Comparison of ENCODE assay signal across 37 cellular contexts in the genomic region with DNA sequence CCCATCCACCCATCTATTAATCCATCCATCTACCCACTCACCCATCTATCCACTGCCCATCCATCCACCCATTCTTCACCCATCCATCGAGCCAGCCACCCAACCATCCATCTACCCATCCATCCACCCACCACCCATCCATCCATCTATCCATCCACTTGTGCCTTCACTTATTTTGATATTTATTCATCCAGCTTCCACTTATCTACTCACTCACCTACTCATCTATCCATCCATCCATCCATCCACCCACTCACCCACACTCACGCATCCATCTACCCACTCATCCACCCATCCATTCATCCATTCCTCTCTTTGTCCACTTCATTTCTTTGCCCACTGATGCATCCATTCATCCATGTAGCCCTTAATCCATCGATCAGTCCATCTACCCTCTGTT.
DNase-seq lines count a peak whose midpoint lies in the region; ATAC-seq, FAIRE-seq and TF ChIP-seq lines count a peak whose summit lies in the region.
"Had no signal": no experiment of that assay in that cellular context is flagged by ENCODE, and none has a peak within 500 bp of the region (broad histone marks: within the 10 kb centered on the region; RNA-seq: fewer than 3 reads in every experiment).

No MANE protein-coding gene starts in this region.

- H3K36me3 Mint-ChIP-seq in glutamatergic neuron (ENCODE audit: unreplicated experiment) (no peaks in the 10 kb centered on the region), progenitor cell of endocrine pancreas (ENCODE audit: insufficient read depth) (no peaks in the 10 kb centered on the region)
- H3K36me3 Mint-ChIP-seq: CD14-positive monocyte had no signal

- H3K4me1 Mint-ChIP-seq in glutamatergic neuron (ENCODE audit: low read depth, unreplicated experiment) (peaks cover 13% of the 10 kb centered on the region), progenitor cell of endocrine pancreas (ENCODE audit: low read depth) (peaks cover 9% of the 10 kb centered on the region)
- H3K4me1 Mint-ChIP-seq: B cell; CD14-positive monocyte; CD8-positive, alpha-beta memory T cell had no signal

- H3K27me3 ChIP-seq in left ventricle myocardium inferior (ENCODE audit: low read depth) = no peaks in the 10 kb centered on the region
- H3K27me3 ChIP-seq: BE2C; BLaER1; BLaER1 treated with 17β-estradiol and CSF1 and Interleukin-3, amounts not matched to agents 10 nM and 100 nM had no signal

- no peaks in the 10 kb centered on the region for H3K36me3 ChIP-seq in HEK293 (ENCODE audit: control insufficient read depth in 2 of 2, insufficient read depth in 1 of 2, low read length in 2 of 2)
- no peaks in the 10 kb centered on the region for H3K36me3 ChIP-seq in left ventricle myocardium inferior
- H3K36me3 ChIP-seq: BE2C; BLaER1; BLaER1 treated with 17β-estradiol and CSF1 and Interleukin-3, amounts not matched to agents 10 nM and 100 nM had no signal

- intact Hi-C loops in left ventricle myocardium inferior (cut with micrococcal nuclease) = no loop called here

- H3K9me3 Mint-ChIP-seq in glutamatergic neuron (ENCODE audit: unreplicated experiment) = peaks cover 6% of the 10 kb centered on the region
- H3K9me3 Mint-ChIP-seq in progenitor cell of endocrine pancreas (ENCODE audit: low read depth) = no peaks in the 10 kb centered on the region
- H3K9me3 Mint-ChIP-seq: CD14-positive monocyte; CD4-positive, alpha-beta memory T cell; CD4-positive, alpha-beta T cell; CD8-positive, alpha-beta memory T cell; CD8-positive, alpha-beta T cell had no signal

- TF ChIP-seq CTCF in HEK293 (tag by site-specific recombination; IDR thresholded peaks at IDR 0.05) (no peak), glutamatergic neuron (IDR thresholded peaks at IDR 0.05; ENCODE audit: partially characterized antibody, unreplicated experiment) (no peak), progenitor cell of endocrine pancreas (IDR thresholded peaks at IDR 0.05; ENCODE audit: unreplicated experiment) (no peak), left ventricle myocardium inferior (IDR thresholded peaks at IDR 0.05; ENCODE audit: borderline replicate concordance) (no peak)

- H3K27me3 Mint-ChIP-seq in glutamatergic neuron (ENCODE audit: unreplicated experiment) (peaks cover 2% of the 10 kb centered on the region), progenitor cell of endocrine pancreas (peaks cover 8% of the 10 kb centered on the region)
- H3K27me3 Mint-ChIP-seq: CD4-positive, alpha-beta memory T cell; CD4-positive, alpha-beta T cell had no signal

- H3K4me3 Mint-ChIP-seq in glutamatergic neuron (ENCODE audit: unreplicated experiment) = no peak overlapping the region
- H3K4me3 Mint-ChIP-seq in progenitor cell of endocrine pancreas (ENCODE audit: low read depth) = no peak overlapping the region
- H3K4me3 Mint-ChIP-seq: B cell; CD14-positive monocyte; CD4-positive, alpha-beta T cell; CD4-positive, CD25-positive, alpha-beta regulatory T cell; CD8-positive, alpha-beta memory T cell; CD8-positive, alpha-beta T cell had no signal

- FAIRE-seq in HTR-8/SVneo (lab: Jason Lieb, UNC) = peak; percentile 42
- FAIRE-seq: A204.1, A549, D721Med had no signal

- H3K27ac Mint-ChIP-seq in glutamatergic neuron (ENCODE audit: unreplicated experiment) = peak overlapping the region; percentile 23
- H3K27ac Mint-ChIP-seq in progenitor cell of endocrine pancreas = peak overlapping the region; percentile 60
- H3K27ac Mint-ChIP-seq: B cell; CD4-positive, alpha-beta memory T cell; CD4-positive, alpha-beta T cell; CD4-positive, CD25-positive, alpha-beta regulatory T cell; CD8-positive, alpha-beta memory T cell; CD8-positive, alpha-beta T cell had no signal

- H3K4me3 ChIP-seq in HEK293 (ENCODE audit: low read depth, low read length) (no peak overlapping the region), left ventricle myocardium inferior (no peak overlapping the region)
- H3K4me3 ChIP-seq: A549; BLaER1; BLaER1 treated with 17β-estradiol and CSF1 and Interleukin-3, amounts not matched to agents 10 nM and 100 nM had no signal

- DNase-seq in HTR-8/SVneo (ENCODE audit: insufficient read length, low spot score) = no peak
- no peak for DNase-seq in glutamatergic neuron
- DNase-seq in progenitor cell of endocrine pancreas (ENCODE audit: low spot score, unreplicated experiment) = no peak
- no peak for DNase-seq in left ventricle myocardium inferior
- DNase-seq in activated naive CD4-positive, alpha-beta T cell treated with Interleukin-2 at 50 U/mL for 16 hours = no peak
- no peak for DNase-seq in NCI-H510A (lab: John Stamatoyannopoulos, UW)
- DNase-seq: 8988T; ACHN; AML-193; BE2C; C1 segment of cervical spinal cord; Caco-2; Calu3; CD4-positive, alpha-beta memory T cell; CD4-positive, alpha-beta T cell; CD4-positive, CD25-positive, alpha-beta regulatory T cell; CD8-positive, alpha-beta memory T cell; CD8-positive, alpha-beta T cell; COR-L47; DMS 273 treated with DMSO at 0.1 percent for 48 hours; DMS153; DMS53; DMS79; DMS79 treated with DMSO at 0.1 percent for 48 hours; DND-41; EL had no signal

- H3K9me3 ChIP-seq in HEK293 (ENCODE audit: control insufficient read depth, insufficient read depth, low read depth, low read length) (no peaks in the 10 kb centered on the region), left ventricle myocardium inferior (replicated peaks) (no peaks in the 10 kb centered on the region)
- H3K9me3 ChIP-seq: A549; BE2C; BLaER1; BLaER1 treated with 17β-estradiol and CSF1 and Interleukin-3, amounts not matched to agents 10 nM and 100 nM; Caco-2 had no signal

- CTCF ChIA-PET in HEK293 (lab: Yijun Ruan, JAX) = no interaction called here

- no peak for ATAC-seq in HG02970 (IDR thresholded peaks at IDR 0.05; ENCODE audit: low FRiP score, unreplicated experiment)
- ATAC-seq: A549; CD8-positive, alpha-beta T cell had no signal

- H3K27ac ChIP-seq in HEK293 (ENCODE audit: extremely low read depth, low read depth, low read length) (no peak overlapping the region), left ventricle myocardium inferior (replicated peaks) (no peak overlapping the region)
- H3K27ac ChIP-seq: 22Rv1; A549; BLaER1; BLaER1 treated with 17β-estradiol and CSF1 and Interleukin-3, amounts not matched to agents 10 nM and 100 nM; C4-2B had no signal

- POLR2A ChIA-PET in HEK293 (lab: Yijun Ruan, JAX) = no interaction called here

- H3K4me1 ChIP-seq in HEK293 (ENCODE audit: control insufficient read depth, insufficient read depth, low read length) = no peaks in the 10 kb centered on the region
- no peaks in the 10 kb centered on the region for H3K4me1 ChIP-seq in left ventricle myocardium inferior
- H3K4me1 ChIP-seq: A549, Caco-2 had no signal

TF ChIP-seq in HEK293, 187 proteins besides CTCF, POLR2A, EP300 and RAD21:
- TF ChIP-seq ZNF530 (tag by site-specific recombination; IDR thresholded peaks at IDR 0.05; ENCODE audit: low read depth) (no peak), ZNF837 (tag by site-specific recombination; IDR thresholded peaks at IDR 0.05) (no peak), EGR2 (tag by site-specific recombination; IDR thresholded peaks at IDR 0.05; ENCODE audit: low read depth) (peak; percentile 92), ZNF366 (tag by site-specific recombination; conservative IDR thresholded peaks at IDR 0.05) (peak; percentile 57), ZFHX2 (tag by site-specific recombination; conservative IDR thresholded peaks at IDR 0.05) (peak; percentile 63), ZBTB17 (tag by site-specific recombination; IDR thresholded peaks at IDR 0.05) (0 out of 2 replicates have a peak, but pooled peaks have one; percentile 43)
- TF ChIP-seq, protein P1, sequence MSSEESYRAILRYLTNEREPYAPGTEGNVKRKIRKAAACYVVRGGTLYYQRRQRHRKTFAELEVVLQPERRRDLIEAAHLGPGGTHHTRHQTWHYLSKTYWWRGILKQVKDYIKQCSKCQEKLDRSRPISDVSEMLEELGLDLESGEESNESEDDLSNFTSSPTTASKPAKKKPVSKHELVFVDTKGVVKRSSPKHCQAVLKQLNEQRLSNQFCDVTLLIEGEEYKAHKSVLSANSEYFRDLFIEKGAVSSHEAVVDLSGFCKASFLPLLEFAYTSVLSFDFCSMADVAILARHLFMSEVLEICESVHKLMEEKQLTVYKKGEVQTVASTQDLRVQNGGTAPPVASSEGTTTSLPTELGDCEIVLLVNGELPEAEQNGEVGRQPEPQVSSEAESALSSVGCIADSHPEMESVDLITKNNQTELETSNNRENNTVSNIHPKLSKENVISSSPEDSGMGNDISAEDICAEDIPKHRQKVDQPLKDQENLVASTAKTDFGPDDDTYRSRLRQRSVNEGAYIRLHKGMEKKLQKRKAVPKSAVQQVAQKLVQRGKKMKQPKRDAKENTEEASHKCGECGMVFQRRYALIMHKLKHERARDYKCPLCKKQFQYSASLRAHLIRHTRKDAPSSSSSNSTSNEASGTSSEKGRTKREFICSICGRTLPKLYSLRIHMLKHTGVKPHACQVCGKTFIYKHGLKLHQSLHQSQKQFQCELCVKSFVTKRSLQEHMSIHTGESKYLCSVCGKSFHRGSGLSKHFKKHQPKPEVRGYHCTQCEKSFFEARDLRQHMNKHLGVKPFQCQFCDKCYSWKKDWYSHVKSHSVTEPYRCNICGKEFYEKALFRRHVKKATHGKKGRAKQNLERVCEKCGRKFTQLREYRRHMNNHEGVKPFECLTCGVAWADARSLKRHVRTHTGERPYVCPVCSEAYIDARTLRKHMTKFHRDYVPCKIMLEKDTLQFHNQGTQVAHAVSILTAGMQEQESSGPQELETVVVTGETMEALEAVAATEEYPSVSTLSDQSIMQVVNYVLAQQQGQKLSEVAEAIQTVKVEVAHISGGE (tag by site-specific recombination; conservative IDR thresholded peaks at IDR 0.05; ENCODE audit: low read depth) = no peak
TF ChIP-seq in HEK293: peak in this region for 4.
